Comparison of ENCODE assay signal across 29 cellular contexts in genomic region chr10:120279196-120279595, GRCh38.
"Had no signal": no experiment of that assay in that cellular context is flagged by ENCODE, and none has a peak within 500 bp of the region (broad histone marks: within the 10 kb centered on the region; RNA-seq: fewer than 3 reads in every experiment).

No MANE protein-coding gene starts in this region.

- H3K4me1 Mint-ChIP-seq: activated CD4-positive, alpha-beta memory T cell treated with anti-CD3 and anti-CD28 coated beads, Interleukin-2, amount 10 ng/mL, durations not matched to agents 7 days and 5 days; activated CD4-positive, alpha-beta T cell treated with anti-CD3 and anti-CD28 coated beads, Interleukin-2, amount 10 ng/mL, durations not matched to agents 7 days and 5 days; activated naive CD4-positive, alpha-beta T cell treated with anti-CD3 and anti-CD28 coated beads, Interleukin-2, amount 10 ng/mL, durations not matched to agents 7 days and 5 days had no signal

- H3K27me3 ChIP-seq: ascending aorta, breast epithelium, cardiac muscle cell, colonic mucosa, esophagus squamous epithelium had no signal

- H3K36me3 Mint-ChIP-seq: activated naive CD4-positive, alpha-beta T cell treated with anti-CD3 and anti-CD28 coated beads, Interleukin-2, amount 10 ng/mL, durations not matched to agents 7 days and 5 days; activated naive CD4-positive, alpha-beta T cell treated with anti-CD3 and anti-CD28 coated beads, Interleukin-2, amount 50 U/mL, for 72 hours; activated naive CD8-positive, alpha-beta T cell treated with anti-CD3 and anti-CD28 coated beads, Interleukin-2, amount 10 ng/mL, durations not matched to agents 7 days and 5 days; brain; WTC11 had no signal

- H3K27ac ChIP-seq: ascending aorta, breast epithelium, cardiac muscle cell, colonic mucosa, epithelial cell of prostate, esophagus squamous epithelium, gastroesophageal sphincter, heart right ventricle had no signal

- ATAC-seq: activated naive CD4-positive, alpha-beta T cell treated with anti-CD3 and anti-CD28 coated beads, Interleukin-2, amount 50 U/mL, for 72 hours; activated T-cell treated with anti-CD3 and anti-CD28 coated beads, Interleukin-2, amount 50 U/mL, for 72 hours; gastroesophageal sphincter; heart right ventricle; WTC11 had no signal

- H3K27ac Mint-ChIP-seq: activated CD4-positive, alpha-beta memory T cell treated with anti-CD3 and anti-CD28 coated beads, Interleukin-2, amount 10 ng/mL, durations not matched to agents 7 days and 5 days; activated CD4-positive, alpha-beta T cell treated with anti-CD3 and anti-CD28 coated beads, Interleukin-2, amount 10 ng/mL, durations not matched to agents 7 days and 5 days; activated naive CD4-positive, alpha-beta T cell treated with anti-CD3 and anti-CD28 coated beads, Interleukin-2, amount 10 ng/mL, durations not matched to agents 7 days and 5 days; activated naive CD4-positive, alpha-beta T cell treated with anti-CD3 and anti-CD28 coated beads, Interleukin-2, amount 50 U/mL, for 72 hours; activated naive CD8-positive, alpha-beta T cell treated with anti-CD3 and anti-CD28 coated beads, Interleukin-2, amount 10 ng/mL, durations not matched to agents 7 days and 5 days; activated T-cell treated with anti-CD3 and anti-CD28 coated beads, Interleukin-2, amount 50 U/mL, for 24 hours; activated T-cell treated with anti-CD3 and anti-CD28 coated beads, Interleukin-2, amount 50 U/mL, for 72 hours; brain; WTC11 had no signal

- H3K4me3 Mint-ChIP-seq: activated CD4-positive, alpha-beta memory T cell treated with anti-CD3 and anti-CD28 coated beads, Interleukin-2, amount 10 ng/mL, durations not matched to agents 7 days and 5 days; activated CD4-positive, alpha-beta T cell treated with anti-CD3 and anti-CD28 coated beads, Interleukin-2, amount 10 ng/mL, durations not matched to agents 7 days and 5 days; activated naive CD4-positive, alpha-beta T cell treated with anti-CD3 and anti-CD28 coated beads, Interleukin-2, amount 10 ng/mL, durations not matched to agents 7 days and 5 days; activated naive CD8-positive, alpha-beta T cell treated with anti-CD3 and anti-CD28 coated beads, Interleukin-2, amount 10 ng/mL, durations not matched to agents 7 days and 5 days; activated T-cell treated with anti-CD3 and anti-CD28 coated beads, Interleukin-2, amount 50 U/mL, for 24 hours; activated T-cell treated with anti-CD3 and anti-CD28 coated beads, Interleukin-2, amount 50 U/mL, for 72 hours; brain; WTC11 had no signal

- H3K9me3 Mint-ChIP-seq: activated CD4-positive, alpha-beta memory T cell treated with anti-CD3 and anti-CD28 coated beads, Interleukin-2, amount 10 ng/mL, durations not matched to agents 7 days and 5 days; activated CD4-positive, alpha-beta T cell treated with anti-CD3 and anti-CD28 coated beads, Interleukin-2, amount 10 ng/mL, durations not matched to agents 7 days and 5 days; activated naive CD4-positive, alpha-beta T cell treated with anti-CD3 and anti-CD28 coated beads, Interleukin-2, amount 10 ng/mL, durations not matched to agents 7 days and 5 days; activated naive CD4-positive, alpha-beta T cell treated with anti-CD3 and anti-CD28 coated beads, Interleukin-2, amount 50 U/mL, for 72 hours; activated naive CD8-positive, alpha-beta T cell treated with anti-CD3 and anti-CD28 coated beads, Interleukin-2, amount 10 ng/mL, durations not matched to agents 7 days and 5 days; activated T-cell treated with anti-CD3 and anti-CD28 coated beads, Interleukin-2, amount 50 U/mL, for 24 hours; activated T-cell treated with anti-CD3 and anti-CD28 coated beads, Interleukin-2, amount 50 U/mL, for 72 hours had no signal

- H3K27me3 Mint-ChIP-seq: activated CD4-positive, alpha-beta memory T cell treated with anti-CD3 and anti-CD28 coated beads, Interleukin-2, amount 10 ng/mL, durations not matched to agents 7 days and 5 days; activated CD4-positive, alpha-beta T cell treated with anti-CD3 and anti-CD28 coated beads, Interleukin-2, amount 10 ng/mL, durations not matched to agents 7 days and 5 days; activated naive CD4-positive, alpha-beta T cell treated with anti-CD3 and anti-CD28 coated beads, Interleukin-2, amount 10 ng/mL, durations not matched to agents 7 days and 5 days; activated naive CD8-positive, alpha-beta T cell treated with anti-CD3 and anti-CD28 coated beads, Interleukin-2, amount 10 ng/mL, durations not matched to agents 7 days and 5 days had no signal

- H3K4me1 ChIP-seq: ascending aorta, breast epithelium, colonic mucosa, esophagus squamous epithelium, gastroesophageal sphincter, heart right ventricle had no signal

- H3K9me3 ChIP-seq: ascending aorta, breast epithelium, colonic mucosa, esophagus squamous epithelium, gastroesophageal sphincter had no signal

- H3K36me3 ChIP-seq: ascending aorta, breast epithelium, cardiac muscle cell, colonic mucosa, esophagus squamous epithelium, gastroesophageal sphincter, heart right ventricle had no signal

- DNase-seq: activated CD4-positive, alpha-beta memory T cell treated with anti-CD3 and anti-CD28 coated beads, Interleukin-2, amount 10 ng/mL, durations not matched to agents 7 days and 5 days; activated CD4-positive, alpha-beta T cell treated with anti-CD3 and anti-CD28 coated beads for 1 hour; activated CD4-positive, alpha-beta T cell treated with anti-CD3 and anti-CD28 coated beads for 4 hours; activated CD4-positive, alpha-beta T cell treated with anti-CD3 and anti-CD28 coated beads, Interleukin-2, amount 10 ng/mL, durations not matched to agents 7 days and 5 days; activated CD4-positive, alpha-beta T cell treated with anti-CD3 and anti-CD28 coated beads, Interleukin-2, amount 50 U/mL, for 4 hours; activated CD8-positive, alpha-beta memory T cell treated with anti-CD3 and anti-CD28 coated beads, Interleukin-2, amount 50 U/mL, for 48 hours; activated gamma-delta T cell; activated naive CD4-positive, alpha-beta T cell; activated naive CD4-positive, alpha-beta T cell treated with anti-CD3 and anti-CD28 coated beads, Interleukin-2, amount 10 ng/mL, durations not matched to agents 7 days and 5 days; activated naive CD8-positive, alpha-beta T cell treated with anti-CD3 and anti-CD28 coated beads, Interleukin-2, amount 10 ng/mL, durations not matched to agents 7 days and 5 days; activated T-cell treated with anti-CD3 and anti-CD28 coated beads for 4 hours; activated T-cell treated with anti-CD3 and anti-CD28 coated beads, Interleukin-2, amount 50 U/mL, for 24 hours; activated T-cell treated with anti-CD3 and anti-CD28 coated beads, Interleukin-2, amount 50 U/mL, for 72 hours; central memory CD4-positive, alpha-beta T cell; cerebellar nuclear complex; colonic mucosa; effector CD8-positive, alpha-beta T cell; esophagus squamous epithelium; foreskin melanocyte; heart right ventricle; T-helper 2 cell had no signal

- H3K4me3 ChIP-seq: ascending aorta, breast epithelium, cardiac muscle cell, colonic mucosa, esophagus squamous epithelium, gastroesophageal sphincter, heart right ventricle had no signal
